In the genomic region with DNA sequence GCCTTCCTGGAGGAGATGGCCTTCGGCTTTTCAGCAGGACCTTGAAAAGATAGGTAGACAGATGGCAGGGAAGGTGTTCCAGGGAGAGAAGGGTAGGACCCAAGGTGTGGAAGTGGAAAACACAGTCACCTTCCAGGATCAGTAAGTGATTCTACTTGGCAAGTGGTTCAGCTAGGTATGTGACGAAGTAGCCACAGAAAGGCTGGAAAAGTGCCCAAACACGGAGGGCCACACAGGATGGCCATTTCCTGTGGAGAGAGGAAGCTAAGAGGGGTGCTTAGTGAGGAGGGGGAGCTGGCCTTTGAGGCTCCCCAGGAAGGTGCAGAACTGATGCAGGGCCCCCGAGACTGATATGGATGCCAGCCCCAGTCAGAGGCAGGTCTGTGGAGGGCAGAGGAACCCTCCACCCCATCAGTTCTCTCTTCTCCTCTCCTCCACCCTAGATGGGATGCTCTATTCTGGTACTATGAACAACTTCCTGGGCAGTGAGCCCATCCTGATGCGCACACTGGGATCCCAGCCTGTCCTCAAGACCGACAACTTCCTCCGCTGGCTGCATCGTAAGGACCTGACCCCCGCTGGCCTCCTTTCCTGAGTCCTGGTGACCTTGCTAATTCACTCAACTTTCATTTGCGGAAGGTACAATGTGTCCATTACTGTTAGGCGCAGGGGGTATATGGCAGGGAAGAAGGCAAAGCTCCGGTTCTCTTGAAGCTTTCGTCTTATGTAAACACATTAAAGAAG, we compare ENCODE assay signal across 9 cellular contexts. TPM values are rescaled to one million over a fixed set of nuclear protein-coding genes. Genes with fewer than 3 reads are reported as not detected.
A peak's percentile ranks its signal among the peaks of the same experiment; 100 is the strongest.
DNase-seq lines count a peak whose midpoint lies in the region; ATAC-seq, FAIRE-seq and TF ChIP-seq lines count a peak whose summit lies in the region.
"Had no signal": no experiment of that assay in that cellular context is flagged by ENCODE, and none has a peak within 500 bp of the region (broad histone marks: within the 10 kb centered on the region; RNA-seq: fewer than 3 reads in every experiment).

No MANE protein-coding gene starts in this region.

- ATAC-seq in HG02981 (IDR thresholded peaks at IDR 0.05; ENCODE audit: unreplicated experiment) = no peak

- no peaks in the 10 kb centered on the region for H3K9me1 ChIP-seq in endothelial cell of umbilical vein (replicated peaks; ENCODE audit: control insufficient read depth, extremely low read depth, insufficient read depth, low read length)

- H3K27ac Mint-ChIP-seq in nephron = peak overlapping the region; percentile 86 to 94 (median 93)

- H3K36me3 ChIP-seq in SK-N-MC (ENCODE audit: insufficient read depth, low read length) (no peaks in the 10 kb centered on the region), endothelial cell of umbilical vein (ENCODE audit: control insufficient read depth in 2 of 2, extremely low read depth in 1 of 2, insufficient read depth in 2 of 2, low read length in 2 of 2) (no peaks in the 10 kb centered on the region)

- H3K9ac ChIP-seq in SK-N-MC (ENCODE audit: insufficient read length) = no peak overlapping the region
- H3K9ac ChIP-seq in endothelial cell of umbilical vein (replicated peaks; ENCODE audit: extremely low read depth, insufficient read depth, low read length) = no peak overlapping the region

- H3K4me1 ChIP-seq in endothelial cell of umbilical vein (ENCODE audit: control insufficient read depth, extremely low read depth, insufficient read depth, low read length) = peaks cover 20% of the 10 kb centered on the region

- no peaks in the 10 kb centered on the region for H3K79me2 ChIP-seq in endothelial cell of umbilical vein (ENCODE audit: control insufficient read depth, insufficient read depth, low read length)

- peak; percentile 23 for TF ChIP-seq POLR2A in endothelial cell of umbilical vein (IDR thresholded peaks at IDR 0.05; ENCODE audit: low read depth, low read length)

- no peaks in the 10 kb centered on the region for H3K9me3 Mint-ChIP-seq in nephron

- H3K9me3 ChIP-seq in SK-N-MC (ENCODE audit: low read depth, low read length) = no peaks in the 10 kb centered on the region
- no peaks in the 10 kb centered on the region for H3K9me3 ChIP-seq in endothelial cell of umbilical vein (replicated peaks; ENCODE audit: control insufficient read depth, insufficient read depth, low read length)

- H4K20me1 ChIP-seq in endothelial cell of umbilical vein (replicated peaks; ENCODE audit: control insufficient read depth, extremely low read depth, insufficient read depth, low read length) = no peaks in the 10 kb centered on the region

- CTCF ChIA-PET in endothelial cell of umbilical vein (lab: Charles Lee) = interaction anchor here (1.1 to 4.0 kb wide), 6 partner anchors 13 to 159 kb away, joined by 3 to 33 read pairs (median 6); no protein-coding TSS in a partner anchor

- H3K4me3 ChIP-seq in SK-N-MC (peak overlapping the region; percentile 65), endothelial cell of umbilical vein (replicated peaks in 1 of 3; ENCODE audit: insufficient read depth in 1 of 3, low read depth in 1 of 3, low read length in 3 of 3) (no peak overlapping the region)

- FAIRE-seq in endothelial cell of umbilical vein (lab: Jason Lieb, UNC) = peak; percentile 56

- peak overlapping the region; percentile 73 for H2AFZ ChIP-seq in endothelial cell of umbilical vein (ENCODE audit: low read depth, low read length)

- H3K27ac ChIP-seq in SK-N-MC (no peak overlapping the region), endothelial cell of umbilical vein (ENCODE audit: insufficient read depth, low read depth, low read length) (peak overlapping the region; percentile 9)

- peak overlapping the region; percentile 49 for H3K4me2 ChIP-seq in endothelial cell of umbilical vein (ENCODE audit: insufficient read depth, low read length)

- H3K36me3 Mint-ChIP-seq in nephron (ENCODE audit: low read depth) = peaks cover 3% of the 10 kb centered on the region

- H3K27me3 ChIP-seq in endothelial cell of umbilical vein (ENCODE audit: control insufficient read depth in 2 of 2, insufficient read depth in 2 of 2, low read length in 2 of 2) = no peaks in the 10 kb centered on the region

- POLR2A ChIA-PET in endothelial cell of umbilical vein (lab: Charles Lee) = interaction anchor here (0.9 kb wide), 1 partner anchor 65 kb away, joined by 3 read pairs; no protein-coding TSS in a partner anchor

- H3K4me1 Mint-ChIP-seq in nephron = peaks cover 32% of the 10 kb centered on the region

- in situ Hi-C loops in ACHN (cut with HindIII; ENCODE audit: low pct_ligation_motif_present, low pct_unique_long_range_greater_than_20kb, low sequenced_read_pairs) = no loop called here

- TF ChIP-seq CTCF in endothelial cell of umbilical vein (IDR thresholded peaks at IDR 0.05; ENCODE audit: extremely low read depth in 1 of 2, insufficient read depth in 1 of 2, low read depth in 1 of 2, low read length in 2 of 2) = no peak
- no peak for TF ChIP-seq CTCF in nephron (IDR thresholded peaks at IDR 0.05; ENCODE audit: unreplicated experiment in 3 of 3)

- DNase-seq in ACHN = peak; percentile 27
- no peak for DNase-seq in SK-N-MC (ENCODE audit: low read depth, low spot score)
- DNase-seq in endothelial cell of umbilical vein (ENCODE audit: low read depth, low spot score) = no peak
- DNase-seq in EL = no peak
- DNase-seq in epidermal melanocyte (ENCODE audit: insufficient read length, low spot score) = no peak
- DNase-seq in activated CD8-positive, alpha-beta memory T cell treated with anti-CD3 and anti-CD28 coated beads for 24 hours = no peak
- DNase-seq: KBM-7 had no signal

- BruUV-seq in endothelial cell of umbilical vein (replicated peaks; lab: Mats Ljungman, UMichigan) = no TSS peak

- H3K27me3 Mint-ChIP-seq in nephron (ENCODE audit: low read depth) = peaks cover 5% of the 10 kb centered on the region

- peak overlapping the region; percentile 81 to 84 (median 81) for H3K4me3 Mint-ChIP-seq in nephron

- intact Hi-C loops in endothelial cell of umbilical vein (cut with micrococcal nuclease) = loop anchor here (2.0 kb wide), 1 partner anchor 33 kb away; no protein-coding TSS in a partner anchor

- dilution Hi-C loops in endothelial cell of umbilical vein (cut with MboI; ENCODE audit: extremely low pct_ligation_motif_present, low sequenced_read_pairs) = no loop called here

TF ChIP-seq in endothelial cell of umbilical vein, 7 proteins besides CTCF, POLR2A, EP300 and RAD21:
- no peak for TF ChIP-seq MYC (IDR thresholded peaks at IDR 0.05; ENCODE audit: low read depth, low read length)
- TF ChIP-seq, protein P1, sequence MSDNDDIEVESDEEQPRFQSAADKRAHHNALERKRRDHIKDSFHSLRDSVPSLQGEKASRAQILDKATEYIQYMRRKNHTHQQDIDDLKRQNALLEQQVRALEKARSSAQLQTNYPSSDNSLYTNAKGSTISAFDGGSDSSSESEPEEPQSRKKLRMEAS (IDR thresholded peaks at IDR 0.05; ENCODE audit: insufficient read depth, insufficient read length) = no peak
- TF ChIP-seq GATA2 (IDR thresholded peaks at IDR 0.05; ENCODE audit: insufficient read depth, insufficient read length, low read depth, low read length) = no peak
- TF ChIP-seq JUN (IDR thresholded peaks at IDR 0.05; ENCODE audit: borderline replicate concordance, insufficient read depth, insufficient read length, low read depth) = no peak
- TF ChIP-seq POLR2AphosphoS5 (IDR thresholded peaks at IDR 0.05; ENCODE audit: insufficient read depth, low read depth, low read length) = no peak
- TF ChIP-seq EZH2 (IDR thresholded peaks at IDR 0.05; ENCODE audit: borderline replicate concordance, low read depth, low read length, severe bottlenecking) = no peak
- no peak for TF ChIP-seq FOS (IDR thresholded peaks at IDR 0.05; ENCODE audit: borderline replicate concordance, insufficient read depth, low read length)

RNA-seq across cellular contexts. Expression of a gene that starts 6.8 kb away (rescaled TPM):
- 1.5 and 1.6 TPM in 2 replicates for total RNA-seq in endothelial cell of umbilical vein
- polyA plus RNA-seq in endothelial cell of umbilical vein = 0.97 and 1.5 TPM in 2 replicates
- polyA plus RNA-seq in endothelial cell of umbilical vein (2011; cell fraction: cytosol; rRNA removed) = 0.43 and 0.76 TPM in 2 replicates
- polyA plus RNA-seq in endothelial cell of umbilical vein (2011; cell fraction: nucleus; rRNA removed) = 6.6 and 7.8 TPM in 2 replicates
- 0.68 and 1.1 TPM in 2 replicates for polyA plus RNA-seq in endothelial cell of umbilical vein (2012)
- polyA minus RNA-seq in endothelial cell of umbilical vein = 1.1 TPM in 2 replicates
- polyA minus RNA-seq in endothelial cell of umbilical vein (2011; cell fraction: cytosol; rRNA and poly(A)+ RNA removed) = 6.5 TPM
- 1.3 and 1.7 TPM in 2 replicates for polyA minus RNA-seq in endothelial cell of umbilical vein (2011; cell fraction: nucleus; rRNA and poly(A)+ RNA removed)

RNA-seq across cellular contexts. Expression of a gene that starts 33.7 kb away (rescaled TPM):
- total RNA-seq in endothelial cell of umbilical vein = 24.0 and 26.3 TPM in 2 replicates
- polyA plus RNA-seq in endothelial cell of umbilical vein = 30.2 and 30.6 TPM in 2 replicates
- polyA plus RNA-seq in endothelial cell of umbilical vein (2011; cell fraction: cytosol; rRNA removed) = 25.9 and 28.4 TPM in 2 replicates
- 23.9 and 25.4 TPM in 2 replicates for polyA plus RNA-seq in endothelial cell of umbilical vein (2011; cell fraction: nucleus; rRNA removed)
- 19.5 and 23.2 TPM in 2 replicates for polyA plus RNA-seq in endothelial cell of umbilical vein (2012)
- polyA minus RNA-seq in endothelial cell of umbilical vein = 45.7 and 46.5 TPM in 2 replicates
- polyA minus RNA-seq in endothelial cell of umbilical vein (2011; cell fraction: cytosol; rRNA and poly(A)+ RNA removed) = 19.2 TPM
- 10.6 and 15.9 TPM in 2 replicates for polyA minus RNA-seq in endothelial cell of umbilical vein (2011; cell fraction: nucleus; rRNA and poly(A)+ RNA removed)

RNA-seq across cellular contexts. Expression of a gene that starts 45.7 kb away (rescaled TPM):
- total RNA-seq in endothelial cell of umbilical vein = 715 and 742 TPM in 2 replicates
- 371 and 461 TPM in 2 replicates for polyA plus RNA-seq in endothelial cell of umbilical vein
- polyA plus RNA-seq in endothelial cell of umbilical vein (2011; cell fraction: cytosol; rRNA removed) = 321 and 340 TPM in 2 replicates
- 623 and 650 TPM in 2 replicates for polyA plus RNA-seq in endothelial cell of umbilical vein (2011; cell fraction: nucleus; rRNA removed)
- 280 and 286 TPM in 2 replicates for polyA plus RNA-seq in endothelial cell of umbilical vein (2012)
- polyA minus RNA-seq in endothelial cell of umbilical vein = 205 and 294 TPM in 2 replicates
- polyA minus RNA-seq in endothelial cell of umbilical vein (2011; cell fraction: cytosol; rRNA and poly(A)+ RNA removed) = 389 TPM
- polyA minus RNA-seq in endothelial cell of umbilical vein (2011; cell fraction: nucleus; rRNA and poly(A)+ RNA removed) = 132 and 240 TPM in 2 replicates

RNA-seq across cellular contexts. Expression of a gene that starts 52.6 kb away (rescaled TPM):
- total RNA-seq in endothelial cell of umbilical vein = 58.4 and 61.6 TPM in 2 replicates
- 134 and 147 TPM in 2 replicates for polyA plus RNA-seq in endothelial cell of umbilical vein
- 97.0 and 102 TPM in 2 replicates for polyA plus RNA-seq in endothelial cell of umbilical vein (2011; cell fraction: cytosol; rRNA removed)
- polyA plus RNA-seq in endothelial cell of umbilical vein (2011; cell fraction: nucleus; rRNA removed) = 64.6 and 66.0 TPM in 2 replicates
- polyA plus RNA-seq in endothelial cell of umbilical vein (2012) = 35.0 and 37.3 TPM in 2 replicates
- polyA minus RNA-seq in endothelial cell of umbilical vein = 36.0 and 43.0 TPM in 2 replicates
- polyA minus RNA-seq in endothelial cell of umbilical vein (2011; cell fraction: cytosol; rRNA and poly(A)+ RNA removed) = 28.6 TPM
- polyA minus RNA-seq in endothelial cell of umbilical vein (2011; cell fraction: nucleus; rRNA and poly(A)+ RNA removed) = 14.3 and 15.8 TPM in 2 replicates
